Comparison of ENCODE assay signal across 13 cellular contexts in genomic region chr4:69095301-69095731, GRCh38. TPM values are rescaled to one million over a fixed set of nuclear protein-coding genes. Genes with fewer than 3 reads are reported as not detected.
DNase-seq lines count a peak whose midpoint lies in the region; ATAC-seq and TF ChIP-seq lines count a peak whose summit lies in the region.
"Had no signal": no experiment of that assay in that cellular context is flagged by ENCODE, and none has a peak within 500 bp of the region (broad histone marks: within the 10 kb centered on the region; RNA-seq: fewer than 3 reads in every experiment).

No MANE protein-coding gene starts in this region.

- TF ChIP-seq CTCF in cardiac fibroblast (IDR thresholded peaks at IDR 0.05; ENCODE audit: low read depth, low read length) (no peak), nephron (IDR thresholded peaks at IDR 0.05; ENCODE audit: unreplicated experiment in 3 of 3) (no peak), lower leg skin (IDR thresholded peaks at IDR 0.05) (no peak)

- intact Hi-C loops in lower leg skin (cut with DNase I; ENCODE audit: low total_unique reads) = no loop called here

- H3K36me3 ChIP-seq in MG63 = no peaks in the 10 kb centered on the region

- H3K36me3 Mint-ChIP-seq in nephron (ENCODE audit: low read depth) = peaks cover 16% of the 10 kb centered on the region
- H3K36me3 Mint-ChIP-seq in activated CD4-positive, alpha-beta memory T cell treated with anti-CD3 and anti-CD28 coated beads, Interleukin-2, amount 10 ng/mL, durations not matched to agents 7 days and 5 days (ENCODE audit: low read depth) = no peaks in the 10 kb centered on the region
- H3K36me3 Mint-ChIP-seq: activated naive CD4-positive, alpha-beta T cell treated with anti-CD3 and anti-CD28 coated beads, Interleukin-2, amount 10 ng/mL, durations not matched to agents 7 days and 5 days had no signal

- H3K9me3 Mint-ChIP-seq in nephron = no peaks in the 10 kb centered on the region
- no peaks in the 10 kb centered on the region for H3K9me3 Mint-ChIP-seq in activated CD4-positive, alpha-beta memory T cell treated with anti-CD3 and anti-CD28 coated beads, Interleukin-2, amount 10 ng/mL, durations not matched to agents 7 days and 5 days
- H3K9me3 Mint-ChIP-seq: activated naive CD4-positive, alpha-beta T cell treated with anti-CD3 and anti-CD28 coated beads, Interleukin-2, amount 10 ng/mL, durations not matched to agents 7 days and 5 days had no signal

- no peaks in the 10 kb centered on the region for H3K27me3 ChIP-seq in MG63

- 27 to 64% methylated on average over 2 of the region's 2 CpGs for WGBS in lower leg skin, 2 donors

- CTCF ChIA-PET in activated CD4-positive, alpha-beta memory T cell treated with anti-CD3 and anti-CD28 coated beads, Interleukin-2, amount 10 ng/mL, durations not matched to agents 7 days and 5 days (lab: Charles Lee) = no interaction called here

- TF ChIP-seq POLR2A in lower leg skin (IDR thresholded peaks at IDR 0.05) = no peak

- H3K27ac Mint-ChIP-seq in nephron = peak overlapping the region; percentile 67 to 89 (median 71)
- H3K27ac Mint-ChIP-seq in activated CD4-positive, alpha-beta memory T cell treated with anti-CD3 and anti-CD28 coated beads, Interleukin-2, amount 10 ng/mL, durations not matched to agents 7 days and 5 days = no peak overlapping the region
- H3K27ac Mint-ChIP-seq: activated naive CD4-positive, alpha-beta T cell treated with anti-CD3 and anti-CD28 coated beads, Interleukin-2, amount 10 ng/mL, durations not matched to agents 7 days and 5 days had no signal

- H3K4me1 Mint-ChIP-seq in nephron = peaks cover 11% of the 10 kb centered on the region
- no peaks in the 10 kb centered on the region for H3K4me1 Mint-ChIP-seq in activated CD4-positive, alpha-beta memory T cell treated with anti-CD3 and anti-CD28 coated beads, Interleukin-2, amount 10 ng/mL, durations not matched to agents 7 days and 5 days
- H3K4me1 Mint-ChIP-seq: activated naive CD4-positive, alpha-beta T cell treated with anti-CD3 and anti-CD28 coated beads, Interleukin-2, amount 10 ng/mL, durations not matched to agents 7 days and 5 days had no signal

- ATAC-seq in GM19023 (IDR thresholded peaks at IDR 0.05; ENCODE audit: unreplicated experiment) = no peak
- ATAC-seq: activated CD4-positive, CD25-positive, alpha-beta regulatory T cell treated with anti-CD3 and anti-CD28 coated beads, Interleukin-2, amount 50 U/mL, for 24 hours; HCT116 had no signal

- H3K9me3 ChIP-seq in MG63 = no peaks in the 10 kb centered on the region

- DNase-seq in ELR (ENCODE audit: low read depth) (peak; percentile 72), MG63 (peak; percentile 0), cardiac fibroblast (ENCODE audit: low read depth in 2 of 2) (peak; percentile 58 to 88), lower leg skin (ENCODE audit: low spot score in 2 of 2) (no peak), C1 segment of cervical spinal cord (lab: John Stamatoyannopoulos, UW) (no peak)
- DNase-seq in activated CD4-positive, alpha-beta memory T cell treated with anti-CD3 and anti-CD28 coated beads, Interleukin-2, amount 10 ng/mL, durations not matched to agents 7 days and 5 days = no peak
- DNase-seq: activated naive CD4-positive, alpha-beta T cell treated with anti-CD3 and anti-CD28 coated beads, Interleukin-2, amount 10 ng/mL, durations not matched to agents 7 days and 5 days; NCI-H2107 had no signal

- POLR2A ChIA-PET in activated CD4-positive, alpha-beta memory T cell treated with anti-CD3 and anti-CD28 coated beads, Interleukin-2, amount 10 ng/mL, durations not matched to agents 7 days and 5 days (lab: Charles Lee) = no interaction called here

- H3K27me3 Mint-ChIP-seq in nephron (ENCODE audit: low read depth) = no peaks in the 10 kb centered on the region
- H3K27me3 Mint-ChIP-seq in activated CD4-positive, alpha-beta memory T cell treated with anti-CD3 and anti-CD28 coated beads, Interleukin-2, amount 10 ng/mL, durations not matched to agents 7 days and 5 days = no peaks in the 10 kb centered on the region
- H3K27me3 Mint-ChIP-seq: activated naive CD4-positive, alpha-beta T cell treated with anti-CD3 and anti-CD28 coated beads, Interleukin-2, amount 10 ng/mL, durations not matched to agents 7 days and 5 days had no signal

- H3K4me3 Mint-ChIP-seq in nephron = no peak overlapping the region
- H3K4me3 Mint-ChIP-seq in activated CD4-positive, alpha-beta memory T cell treated with anti-CD3 and anti-CD28 coated beads, Interleukin-2, amount 10 ng/mL, durations not matched to agents 7 days and 5 days = no peak overlapping the region
- H3K4me3 Mint-ChIP-seq: activated naive CD4-positive, alpha-beta T cell treated with anti-CD3 and anti-CD28 coated beads, Interleukin-2, amount 10 ng/mL, durations not matched to agents 7 days and 5 days had no signal

- H3K4me3 ChIP-seq in MG63 (no peak overlapping the region), cardiac fibroblast (replicated peaks in 1 of 2; ENCODE audit: low read depth in 2 of 2, low read length in 2 of 2) (no peak overlapping the region), lower leg skin (ENCODE audit: low read depth, poor library complexity, severe bottlenecking) (no peak overlapping the region)

RNA-seq across cellular contexts. Expression of gene UGT2B7, which starts 1.0 kb away (rescaled TPM):
- total RNA-seq in MG63 (2014; rRNA removed; shearing (Covaris generic); ENCODE audit: low replicate concordance) = not detected in 2 replicates
- total RNA-seq in activated CD4-positive, alpha-beta memory T cell treated with anti-CD3 and anti-CD28 coated beads, Interleukin-2, amount 10 ng/mL, durations not matched to agents 7 days and 5 days = not detected
- total RNA-seq in lower leg skin = 1 to 10 TPM in 1 of 4 donors, under 1 TPM in 3; 0.25 to 1.9 (median 0.56) TPM
- total RNA-seq: posterior vena cava had no signal

Comparison
In these comparisons a context has a peak if more than half of its experiments do, and no peak if none do; other contexts are left out.
1. DNase-seq: peak in ELR (single experiment), MG63 (single experiment) and cardiac fibroblast (2 of 2); none in activated CD4-positive, alpha-beta memory T cell treated with anti-CD3 and anti-CD28 coated beads, Interleukin-2, amount 10 ng/mL, durations not matched to agents 7 days and 5 days (single experiment), lower leg skin (0 of 2) and C1 segment of cervical spinal cord (0 of 14).